ENCODE assay signal across 8 cellular contexts in the genomic region with DNA sequence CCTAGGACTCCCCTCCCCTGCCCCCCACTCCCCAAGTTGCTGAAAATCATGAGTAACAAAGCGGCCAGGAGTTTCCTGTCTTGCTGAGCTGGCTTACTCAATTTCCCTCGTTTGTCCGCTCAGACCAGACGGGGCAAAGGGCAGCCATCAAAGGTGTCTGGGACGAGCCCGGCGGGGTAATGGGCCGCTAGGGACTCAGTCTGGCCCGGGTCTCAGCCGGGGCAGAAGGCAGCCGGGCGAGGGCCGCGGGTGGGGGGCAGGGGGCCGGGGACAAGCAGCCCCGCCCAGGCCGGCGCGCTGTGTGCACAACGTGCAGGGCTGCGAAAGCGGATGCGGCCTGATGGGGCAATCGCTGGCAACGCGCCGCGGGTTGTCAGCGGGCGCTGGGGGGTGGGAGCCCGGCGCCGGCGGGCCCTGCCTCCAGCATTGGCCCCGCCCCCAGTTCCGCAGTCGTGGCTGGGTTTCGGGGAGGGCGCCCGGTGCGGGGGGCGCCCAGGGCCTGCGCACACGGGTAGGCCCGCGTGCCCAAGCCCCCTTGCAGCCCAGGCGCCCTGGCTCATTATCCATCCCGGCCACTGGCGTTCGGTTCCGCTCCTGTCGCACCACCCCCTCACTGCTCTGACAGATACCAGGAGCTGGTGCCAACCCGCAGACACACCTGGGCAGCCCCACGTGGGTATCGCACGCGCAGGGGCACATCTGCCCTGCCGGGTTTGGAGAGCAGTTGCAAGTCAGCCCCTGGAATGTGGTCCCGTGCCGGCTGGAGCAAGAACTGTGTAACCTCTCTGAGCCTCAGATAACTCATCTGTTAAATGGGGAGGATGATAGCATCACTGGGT. TPM values are rescaled to one million over a fixed set of nuclear protein-coding genes. Genes with fewer than 3 reads are reported as not detected.
DNase-seq lines count a peak whose midpoint lies in the region; ATAC-seq and TF ChIP-seq lines count a peak whose summit lies in the region.

No MANE protein-coding gene starts in this region.

- H3K36me3 ChIP-seq in HUES48 (ENCODE audit: control insufficient read depth, insufficient read depth, low read length) (no peaks in the 10 kb centered on the region), neutrophil (no peaks in the 10 kb centered on the region), subcutaneous abdominal adipose tissue (ENCODE audit: control insufficient read depth in 5 of 5, insufficient read depth in 5 of 5, low read length in 5 of 5) (no peaks in the 10 kb centered on the region)

- H3K27me3 ChIP-seq in HUES48 (ENCODE audit: control insufficient read depth, insufficient read depth, low read length) (no peaks in the 10 kb centered on the region), neutrophil (no peaks in the 10 kb centered on the region), subcutaneous abdominal adipose tissue (ENCODE audit: control insufficient read depth in 5 of 5, insufficient read depth in 4 of 5, low read length in 5 of 5) (no peaks in the 10 kb centered on the region)

- H3K9me3 ChIP-seq in HUES48 (ENCODE audit: control insufficient read depth, insufficient read depth, low read length) (no peaks in the 10 kb centered on the region), neutrophil (no peaks in the 10 kb centered on the region), subcutaneous abdominal adipose tissue (ENCODE audit: control insufficient read depth in 5 of 5, low read length in 5 of 5) (no peaks in the 10 kb centered on the region)

- H3K9ac ChIP-seq in HUES48 (ENCODE audit: low read depth, low read length) (0 out of 2 replicates have a peak overlapping the region, but pooled peaks have one; percentile 59), subcutaneous abdominal adipose tissue (ENCODE audit: low read length in 5 of 5) (peak overlapping the region in 4 of 5 donors; percentile 62 to 77 (median 64))

- H3K4me1 ChIP-seq in HUES48 (ENCODE audit: control insufficient read depth, insufficient read depth, low read length) (peaks cover 36% of the 10 kb centered on the region), neutrophil (ENCODE audit: control insufficient read depth in 1 of 2, insufficient read depth in 1 of 2, low read depth in 1 of 2, low read length in 1 of 2) (peaks cover 95 to 100% of the 10 kb centered on the region in 2 experiments), subcutaneous abdominal adipose tissue (ENCODE audit: control insufficient read depth in 5 of 5, insufficient read depth in 5 of 5, low read length in 5 of 5) (peaks cover 28 to 81% (median 70%) of the 10 kb centered on the region in 5 donors)

- peak; percentile 67 for ATAC-seq in GM21381 (IDR thresholded peaks at IDR 0.05; ENCODE audit: unreplicated experiment)

- TF ChIP-seq CTCF in foreskin fibroblast (IDR thresholded peaks at IDR 0.05; ENCODE audit: low read depth, low read length) (no peak), neutrophil (IDR thresholded peaks at IDR 0.05) (peak; percentile 60)

- H3K4me3 ChIP-seq in HUES48 (ENCODE audit: low read depth, low read length) (peak overlapping the region; percentile 48), foreskin fibroblast (ENCODE audit: low read depth in 1 of 2, low read length in 2 of 2) (peak overlapping the region; percentile 20 to 28), neutrophil (ENCODE audit: low read depth in 1 of 2, low read length in 1 of 2) (peak overlapping the region; percentile 70 to 74), subcutaneous abdominal adipose tissue (ENCODE audit: low read depth in 1 of 5, low read length in 5 of 5) (peak overlapping the region; percentile 37 to 65 (median 55))

- peak overlapping the region; percentile 94 for H3K27ac ChIP-seq in HUES48 (ENCODE audit: low read depth, low read length)
- H3K27ac ChIP-seq in neutrophil = peak overlapping the region; percentile 99
- H3K27ac ChIP-seq in subcutaneous abdominal adipose tissue (ENCODE audit: low read depth, low read length) = peak overlapping the region; percentile 91

- peak; percentile 86 for DNase-seq in D341Med (ENCODE audit: low spot score)
- DNase-seq in RPMI7951 (ENCODE audit: low read depth) = peak; percentile 89
- peak; percentile 83 for DNase-seq in activated gamma-delta T cell (lab: John Stamatoyannopoulos, UW)
- DNase-seq in foreskin fibroblast = peak; percentile 94 to 99

RNA-seq across cellular contexts. Expression of a gene that starts 35.1 kb away (rescaled TPM):
- 20.8 and 24.9 TPM in 2 replicates for total RNA-seq in RPMI7951 (2014; rRNA removed; shearing (Covaris generic))

RNA-seq across cellular contexts. Expression of a gene that starts 45.9 kb away (rescaled TPM):
- 138 and 156 TPM in 2 replicates for total RNA-seq in RPMI7951 (2014; rRNA removed; shearing (Covaris generic))

Comparison
In these comparisons a context has a peak if more than half of its experiments do, and no peak if none do; other contexts are left out.
1. Peak in every context shown above with its lines: DNase-seq, ATAC-seq, H3K4me3 ChIP-seq and H3K27ac ChIP-seq.